ENCODE assay signal across 10 cellular contexts in the genomic region with DNA sequence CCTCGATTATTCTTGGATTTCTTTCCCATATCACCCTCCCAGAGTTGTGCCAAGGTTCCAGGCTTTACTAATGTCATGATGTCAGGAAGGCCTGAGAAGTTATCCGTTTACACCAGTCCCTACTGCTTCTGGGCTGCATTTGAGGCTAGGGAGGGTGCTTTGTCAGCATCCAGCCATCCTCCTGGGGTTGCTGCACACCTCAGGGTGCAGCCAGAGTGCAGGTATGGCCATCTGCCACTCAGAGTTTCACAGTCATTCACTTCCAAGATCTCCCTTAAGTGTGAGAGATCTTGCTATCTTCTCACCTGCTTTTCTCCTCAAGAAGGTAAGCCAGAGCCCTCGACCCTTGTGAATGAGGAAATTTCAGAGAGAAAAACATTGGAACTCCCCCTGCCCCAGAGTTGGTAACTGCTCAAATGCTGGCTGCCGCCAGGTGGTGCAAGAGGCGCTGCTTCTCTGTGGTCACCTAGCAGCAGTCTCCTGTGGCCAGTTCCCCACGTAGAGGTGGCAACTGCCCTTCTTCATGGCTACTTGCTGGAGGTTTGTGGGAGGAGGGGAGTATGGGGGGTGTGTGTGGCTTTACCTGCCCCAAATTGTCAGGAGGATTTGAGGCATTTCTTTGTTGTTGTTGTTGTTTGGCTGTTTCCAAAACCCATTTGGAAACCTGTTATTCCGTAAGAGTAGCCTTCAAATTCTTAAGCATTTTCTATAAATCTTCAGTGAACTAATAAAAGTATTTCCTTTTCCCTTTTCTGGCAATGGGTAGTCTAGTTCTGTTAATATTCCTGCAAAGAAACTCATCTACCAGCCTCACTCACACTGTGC.
A peak's percentile ranks its signal among the peaks of the same experiment; 100 is the strongest.
DNase-seq lines count a peak whose midpoint lies in the region; ATAC-seq and TF ChIP-seq lines count a peak whose summit lies in the region.
"Had no signal": no experiment of that assay in that cellular context is flagged by ENCODE, and none has a peak within 500 bp of the region (broad histone marks: within the 10 kb centered on the region; RNA-seq: fewer than 3 reads in every experiment).

No MANE protein-coding gene starts in this region.

- H3K27me3 ChIP-seq in left ventricle myocardium inferior (ENCODE audit: low read depth) (no peaks in the 10 kb centered on the region), PC-3 (ENCODE audit: low read length) (no peaks in the 10 kb centered on the region)

- no peaks in the 10 kb centered on the region for H3F3A ChIP-seq in PC-3 (ENCODE audit: low read length, unreplicated experiment)

- intact Hi-C loops in left ventricle myocardium inferior (cut with micrococcal nuclease) (no loop called here), cardiac septum (cut with DNase I) (no loop called here), PC-3 (cut with micrococcal nuclease) (no loop called here)

- no TSS peak for BruUV-seq in PC-3 (replicated peaks; lab: Mats Ljungman, UMichigan)

- DNase-seq in left ventricle myocardium inferior: no peak
- DNase-seq in cardiac septum (ENCODE audit: low spot score): no peak
- DNase-seq in PC-3: peak; percentile 15
- DNase-seq in foreskin fibroblast: no peak
- DNase-seq in type B pancreatic cell (ENCODE audit: extremely low spot score, unreplicated experiment): no peak
- DNase-seq in hypothalamus (lab: John Stamatoyannopoulos, UW): no peak
- no peak for DNase-seq in NCI-H1436 (lab: John Stamatoyannopoulos, UW)
- no peak for DNase-seq in activated CD4-positive, alpha-beta T cell treated with anti-CD3 and anti-CD28 coated beads for 48 hours
- DNase-seq: NCI-H2081 treated with DMSO at 0.1 percent for 48 hours had no signal

- H3K27me3 Mint-ChIP-seq in type B pancreatic cell: no peaks in the 10 kb centered on the region

- POLR2A ChIA-PET in PC-3 (lab: Charles Lee; ENCODE audit: unreplicated experiment): no interaction called here

- H3K27ac ChIP-seq in left ventricle myocardium inferior (replicated peaks) (peak overlapping the region; percentile 47), PC-3 (ENCODE audit: low read length) (no peak overlapping the region)

- H3K4me2 ChIP-seq in PC-3 (ENCODE audit: low read length): no peak overlapping the region

- TF ChIP-seq CTCF in left ventricle myocardium inferior (IDR thresholded peaks at IDR 0.05; ENCODE audit: borderline replicate concordance) (no peak), PC-3 (conservative IDR thresholded peaks at IDR 0.05; ENCODE audit: low read depth, low read length) (peak; percentile 39; the same call in 1 of the 2 replicates), foreskin fibroblast (IDR thresholded peaks at IDR 0.05; ENCODE audit: low read depth, low read length) (peak; percentile 26), type B pancreatic cell (conservative IDR thresholded peaks at IDR 0.05) (peak; percentile 65)

- peaks cover 8% of the 10 kb centered on the region for H3K36me3 Mint-ChIP-seq in type B pancreatic cell

- H3K36me3 ChIP-seq in left ventricle myocardium inferior: peaks cover 3% of the 10 kb centered on the region
- no peaks in the 10 kb centered on the region for H3K36me3 ChIP-seq in PC-3 (ENCODE audit: low read depth, low read length)

- H3K79me2 ChIP-seq in PC-3 (ENCODE audit: low read length): no peaks in the 10 kb centered on the region

- H3K4me1 ChIP-seq in left ventricle myocardium inferior: peaks cover 59% of the 10 kb centered on the region
- H3K4me1 ChIP-seq in PC-3 (ENCODE audit: insufficient read depth, low read length): no peaks in the 10 kb centered on the region; the same call in 1 of the 2 replicates

- H3K9me3 ChIP-seq in left ventricle myocardium inferior (replicated peaks): peaks cover 7% of the 10 kb centered on the region
- H3K9me3 ChIP-seq in PC-3 (ENCODE audit: low read length): no peaks in the 10 kb centered on the region

- H3K4me1 Mint-ChIP-seq in type B pancreatic cell (ENCODE audit: unreplicated experiment): no peaks in the 10 kb centered on the region

- H3K4me3 Mint-ChIP-seq in type B pancreatic cell: no peak overlapping the region

- CTCF ChIA-PET in PC-3 (lab: Charles Lee): no interaction called here

- H4K20me1 ChIP-seq in PC-3 (ENCODE audit: low read length): no peaks in the 10 kb centered on the region

- H3K9me3 Mint-ChIP-seq in type B pancreatic cell: peaks cover 4% of the 10 kb centered on the region
- H3K9me3 Mint-ChIP-seq: activated T-helper 2 cell treated with anti-CD3 and anti-CD28 coated beads, Interferon-gamma antibody, Interleukin-2, Interleukin-4, amounts not matched to agents 10 μg/mL and 5 μg/mL and 100 μg/mL, durations not matched to agents 14 hours and 24 hours and 36 hours had no signal

- no peak for ATAC-seq in PC-3

- no peak overlapping the region for H3K4me3 ChIP-seq in left ventricle myocardium inferior
- no peak overlapping the region for H3K4me3 ChIP-seq in PC-3 (ENCODE audit: low read length)
- H3K4me3 ChIP-seq in foreskin fibroblast (ENCODE audit: low read depth in 1 of 2, low read length in 2 of 2): no peak overlapping the region

- H3K9ac ChIP-seq in PC-3 (ENCODE audit: low read length): no peak overlapping the region

- H3K9me2 ChIP-seq in PC-3 (replicated peaks; ENCODE audit: low read length): no peaks in the 10 kb centered on the region

- H2AFZ ChIP-seq in PC-3 (ENCODE audit: low read length): no peak overlapping the region

- no peak overlapping the region for H3K27ac Mint-ChIP-seq in type B pancreatic cell
- H3K27ac Mint-ChIP-seq: activated T-helper 2 cell treated with anti-CD3 and anti-CD28 coated beads, Interferon-gamma antibody, Interleukin-2, Interleukin-4, amounts not matched to agents 10 μg/mL and 5 μg/mL and 100 μg/mL, durations not matched to agents 14 hours and 24 hours and 36 hours had no signal
